Comparison of ENCODE assay signal across 1 cellular context in the genomic region with DNA sequence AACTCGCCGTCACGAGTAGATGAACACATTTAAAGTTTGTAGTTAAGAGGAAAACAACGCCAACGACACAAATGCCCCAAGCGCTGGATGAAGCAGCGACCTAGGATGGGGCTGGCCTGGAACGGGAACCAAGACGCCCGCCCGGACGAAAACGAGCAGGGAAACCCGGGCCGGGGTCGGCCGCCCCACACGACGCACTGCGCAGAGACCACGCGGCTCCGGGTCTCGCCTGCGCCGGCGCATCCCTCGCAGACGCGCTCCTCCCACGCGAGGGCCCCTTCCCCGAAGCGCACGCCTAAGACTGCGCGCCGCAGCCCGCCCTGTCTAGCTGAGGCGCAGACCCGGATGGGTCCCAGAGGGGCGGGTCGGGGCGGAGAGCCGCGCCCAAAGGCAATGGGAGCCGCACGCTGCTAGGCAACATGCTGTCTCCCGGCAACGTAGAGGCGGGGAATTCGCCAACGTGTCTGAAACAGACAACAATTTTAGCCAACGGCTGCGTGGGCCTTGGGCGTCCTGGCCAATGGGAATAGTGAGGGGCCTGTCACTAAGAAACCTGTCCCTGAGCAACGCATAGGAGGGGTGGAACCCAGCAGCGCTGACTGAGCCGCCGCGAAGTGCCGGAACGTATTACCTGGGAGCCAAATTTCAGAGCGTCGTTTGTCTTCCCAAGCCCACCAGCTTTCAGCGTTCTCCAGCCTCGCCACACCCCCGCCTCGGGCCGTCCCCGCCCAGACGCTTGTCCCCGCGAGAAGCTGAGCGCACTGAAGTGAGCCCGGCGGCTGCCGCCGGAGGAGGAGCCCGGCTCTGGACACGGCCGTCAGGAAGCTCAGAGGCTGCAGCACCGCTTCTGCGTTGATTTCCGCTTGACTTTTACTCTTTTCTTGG.
TF ChIP-seq lines count a peak whose summit lies in the region.

No MANE protein-coding gene starts in this region.

TF ChIP-seq in WTC11, 78 proteins besides CTCF, POLR2A, EP300 and RAD21 (continued from another document):
- TF ChIP-seq, protein P1, sequence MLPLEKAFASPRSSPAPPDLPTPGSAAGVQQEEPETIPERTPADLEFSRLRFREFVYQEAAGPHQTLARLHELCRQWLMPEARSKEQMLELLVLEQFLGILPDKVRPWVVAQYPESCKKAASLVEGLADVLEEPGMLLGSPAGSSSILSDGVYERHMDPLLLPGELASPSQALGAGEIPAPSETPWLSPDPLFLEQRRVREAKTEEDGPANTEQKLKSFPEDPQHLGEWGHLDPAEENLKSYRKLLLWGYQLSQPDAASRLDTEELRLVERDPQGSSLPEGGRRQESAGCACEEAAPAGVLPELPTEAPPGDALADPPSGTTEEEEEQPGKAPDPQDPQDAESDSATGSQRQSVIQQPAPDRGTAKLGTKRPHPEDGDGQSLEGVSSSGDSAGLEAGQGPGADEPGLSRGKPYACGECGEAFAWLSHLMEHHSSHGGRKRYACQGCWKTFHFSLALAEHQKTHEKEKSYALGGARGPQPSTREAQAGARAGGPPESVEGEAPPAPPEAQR (CRISPR knock-in tag; IDR thresholded peaks at IDR 0.05), result no peak
- TF ChIP-seq, protein P2, sequence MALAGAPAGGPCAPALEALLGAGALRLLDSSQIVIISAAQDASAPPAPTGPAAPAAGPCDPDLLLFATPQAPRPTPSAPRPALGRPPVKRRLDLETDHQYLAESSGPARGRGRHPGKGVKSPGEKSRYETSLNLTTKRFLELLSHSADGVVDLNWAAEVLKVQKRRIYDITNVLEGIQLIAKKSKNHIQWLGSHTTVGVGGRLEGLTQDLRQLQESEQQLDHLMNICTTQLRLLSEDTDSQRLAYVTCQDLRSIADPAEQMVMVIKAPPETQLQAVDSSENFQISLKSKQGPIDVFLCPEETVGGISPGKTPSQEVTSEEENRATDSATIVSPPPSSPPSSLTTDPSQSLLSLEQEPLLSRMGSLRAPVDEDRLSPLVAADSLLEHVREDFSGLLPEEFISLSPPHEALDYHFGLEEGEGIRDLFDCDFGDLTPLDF (CRISPR knock-in tag; IDR thresholded peaks at IDR 0.05), result no peak
- TF ChIP-seq CREB1 (CRISPR knock-in tag; IDR thresholded peaks at IDR 0.05) (no peak), ZNF671 (CRISPR knock-in tag; IDR thresholded peaks at IDR 0.05) (no peak), ZBTB21 (CRISPR knock-in tag; IDR thresholded peaks at IDR 0.05; ENCODE audit: borderline replicate concordance) (peak; percentile 66; the same call in 1 of the 2 replicates), FOXJ3 (CRISPR knock-in tag; IDR thresholded peaks at IDR 0.05; ENCODE audit: borderline replicate concordance) (no peak)
- TF ChIP-seq, protein P3, sequence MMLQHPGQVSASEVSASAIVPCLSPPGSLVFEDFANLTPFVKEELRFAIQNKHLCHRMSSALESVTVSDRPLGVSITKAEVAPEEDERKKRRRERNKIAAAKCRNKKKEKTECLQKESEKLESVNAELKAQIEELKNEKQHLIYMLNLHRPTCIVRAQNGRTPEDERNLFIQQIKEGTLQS (CRISPR knock-in tag; conservative IDR thresholded peaks at IDR 0.05), result no peak
- TF ChIP-seq, protein P4, sequence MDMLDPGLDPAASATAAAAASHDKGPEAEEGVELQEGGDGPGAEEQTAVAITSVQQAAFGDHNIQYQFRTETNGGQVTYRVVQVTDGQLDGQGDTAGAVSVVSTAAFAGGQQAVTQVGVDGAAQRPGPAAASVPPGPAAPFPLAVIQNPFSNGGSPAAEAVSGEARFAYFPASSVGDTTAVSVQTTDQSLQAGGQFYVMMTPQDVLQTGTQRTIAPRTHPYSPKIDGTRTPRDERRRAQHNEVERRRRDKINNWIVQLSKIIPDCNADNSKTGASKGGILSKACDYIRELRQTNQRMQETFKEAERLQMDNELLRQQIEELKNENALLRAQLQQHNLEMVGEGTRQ (CRISPR knock-in tag; IDR thresholded peaks at IDR 0.05), result no peak; the same call in 1 of the 2 replicates
